ENCODE assay signal across 11 cellular contexts in genomic region chr11:134410766-134411165, GRCh38. TPM values are rescaled to one million over a fixed set of nuclear protein-coding genes. Genes with fewer than 3 reads are reported as not detected.
DNase-seq lines count a peak whose midpoint lies in the region; ATAC-seq and TF ChIP-seq lines count a peak whose summit lies in the region.
"Had no signal": no experiment of that assay in that cellular context is flagged by ENCODE, and none has a peak within 500 bp of the region (broad histone marks: within the 10 kb centered on the region; RNA-seq: fewer than 3 reads in every experiment).

No MANE protein-coding gene starts in this region.

- no peak overlapping the region for H3K9ac ChIP-seq in HUES6 (ENCODE audit: low read length)

- H3K36me3 Mint-ChIP-seq in CD4-positive, alpha-beta T cell (ENCODE audit: low read depth): no peaks in the 10 kb centered on the region
- no peaks in the 10 kb centered on the region for H3K36me3 Mint-ChIP-seq in nephron (ENCODE audit: low read depth)

- 81 to 89% methylated on average over 5 of the region's 5 CpGs for WGBS in ectodermal cell, 2 experiments
- 62 to 77% methylated on average over 5 of the region's 5 CpGs for WGBS in tibial nerve, 2 donors

- CTCF ChIA-PET in CD4-positive, alpha-beta T cell (lab: Charles Lee): no interaction called here

- no peaks in the 10 kb centered on the region for H3K9me3 Mint-ChIP-seq in CD4-positive, alpha-beta T cell
- H3K9me3 Mint-ChIP-seq in nephron: no peaks in the 10 kb centered on the region

- no peak for DNase-seq in CD4-positive, alpha-beta T cell
- DNase-seq in tibial nerve (ENCODE audit: low spot score in 2 of 2) (no peak), cerebellar cortex (ENCODE audit: low spot score) (no peak), NCI-H1436 (lab: John Stamatoyannopoulos, UW) (no peak)
- DNase-seq: activated CD8-positive, alpha-beta memory T cell treated with anti-CD3 and anti-CD28 coated beads for 24 hours; amniotic stem cell; MG63 had no signal

- no peak for TF ChIP-seq CTCF in CD4-positive, alpha-beta T cell (IDR thresholded peaks at IDR 0.05)
- no peak for TF ChIP-seq CTCF in nephron (IDR thresholded peaks at IDR 0.05; ENCODE audit: unreplicated experiment in 3 of 3)
- TF ChIP-seq CTCF in tibial nerve (IDR thresholded peaks at IDR 0.05): no peak

- H3K27ac Mint-ChIP-seq in CD4-positive, alpha-beta T cell: no peak overlapping the region
- no peak overlapping the region for H3K27ac Mint-ChIP-seq in nephron

- H3K27ac ChIP-seq in CD4-positive, alpha-beta T cell (ENCODE audit: low read depth, low read length): no peak overlapping the region
- H3K27ac ChIP-seq in HUES6 (ENCODE audit: low read depth, low read length) (no peak overlapping the region), ectodermal cell (ENCODE audit: insufficient read depth, low read depth, low read length, poor library complexity, severe bottlenecking) (no peak overlapping the region), tibial nerve (peak overlapping the region in 2 of 4 donors; percentile 21 to 79)

- peak overlapping the region; percentile 85 for H3K4me3 Mint-ChIP-seq in CD4-positive, alpha-beta T cell
- H3K4me3 Mint-ChIP-seq in nephron: peak overlapping the region; percentile 66 to 76 (median 74)

- no peak for TF ChIP-seq EP300 in tibial nerve (IDR thresholded peaks at IDR 0.05)

- H3K4me3 ChIP-seq in HUES6 (ENCODE audit: low read depth, low read length): peak overlapping the region; percentile 80
- H3K4me3 ChIP-seq in ectodermal cell (ENCODE audit: insufficient read depth, low read depth, low read length): peak overlapping the region; percentile 61
- H3K4me3 ChIP-seq in tibial nerve: peak overlapping the region in 2 of 4 donors; percentile 39 to 62
- H3K4me3 ChIP-seq: lung, MG63 had no signal

- H3K27me3 ChIP-seq in CD4-positive, alpha-beta T cell (ENCODE audit: control insufficient read depth, insufficient read depth, low read length): peaks cover 61% of the 10 kb centered on the region
- peaks cover 67% of the 10 kb centered on the region for H3K27me3 ChIP-seq in HUES6 (ENCODE audit: control insufficient read depth, insufficient read depth, low read length)
- peaks cover 18% of the 10 kb centered on the region for H3K27me3 ChIP-seq in ectodermal cell (ENCODE audit: control insufficient read depth, insufficient read depth, low read length, poor library complexity, severe bottlenecking)
- peaks cover 0 to 52% of the 10 kb centered on the region in 2 donors for H3K27me3 ChIP-seq in tibial nerve

- peaks cover 70% of the 10 kb centered on the region for H3K27me3 Mint-ChIP-seq in CD4-positive, alpha-beta T cell
- peaks cover 72% of the 10 kb centered on the region for H3K27me3 Mint-ChIP-seq in nephron (ENCODE audit: low read depth)

- ATAC-seq in CD4-positive, alpha-beta T cell (ENCODE audit: poor library complexity): no peak

- H3K4me1 ChIP-seq in HUES6 (ENCODE audit: control insufficient read depth, insufficient read depth, low read length) (peaks cover 55% of the 10 kb centered on the region), ectodermal cell (ENCODE audit: control insufficient read depth, insufficient read depth, low read length) (peaks cover 46% of the 10 kb centered on the region), tibial nerve (peaks cover 0 to 45% (median 3%) of the 10 kb centered on the region in 4 donors)

- no peaks in the 10 kb centered on the region for H3K9me3 ChIP-seq in CD4-positive, alpha-beta T cell (ENCODE audit: control insufficient read depth, low read length)
- H3K9me3 ChIP-seq in HUES6 (ENCODE audit: control insufficient read depth, insufficient read depth, low read depth, low read length): no peaks in the 10 kb centered on the region
- no peaks in the 10 kb centered on the region for H3K9me3 ChIP-seq in ectodermal cell (ENCODE audit: control insufficient read depth, low read length)
- no peaks in the 10 kb centered on the region for H3K9me3 ChIP-seq in tibial nerve
- H3K9me3 ChIP-seq: MG63 had no signal

- peaks cover 30% of the 10 kb centered on the region for H3K4me1 Mint-ChIP-seq in CD4-positive, alpha-beta T cell (ENCODE audit: low read depth)
- H3K4me1 Mint-ChIP-seq in nephron: peaks cover 13% of the 10 kb centered on the region

- POLR2A ChIA-PET in CD4-positive, alpha-beta T cell (lab: Charles Lee): no interaction called here

- intact Hi-C loops in CD4-positive, alpha-beta T cell (cut with DNase I, micrococcal nuclease): no loop called here

- H3K36me3 ChIP-seq in HUES6 (ENCODE audit: control insufficient read depth, insufficient read depth, low read length) (no peaks in the 10 kb centered on the region), ectodermal cell (ENCODE audit: control insufficient read depth, insufficient read depth, low read length) (no peaks in the 10 kb centered on the region), tibial nerve (no peaks in the 10 kb centered on the region)
- H3K36me3 ChIP-seq: MG63 had no signal

- no peak for TF ChIP-seq POLR2A in tibial nerve (IDR thresholded peaks at IDR 0.05)

RNA-seq across cellular contexts. Expression of gene B3GAT1, which starts 1.3 kb away (rescaled TPM):
- under 1 TPM; 0.14 to 0.22 TPM for total RNA-seq in CD4-positive, alpha-beta T cell
- polyA plus RNA-seq in ectodermal cell (2013, experiment 1 of 4): 39.8 TPM
- polyA plus RNA-seq in ectodermal cell (2013, experiment 2 of 4): 41.3 TPM
- polyA plus RNA-seq in ectodermal cell (2013, experiment 3 of 4): 27.5 TPM
- 29.3 TPM for polyA plus RNA-seq in ectodermal cell (2013, experiment 4 of 4)
- total RNA-seq in tibial nerve: 10 to 100 TPM in 2 of 4 donors, 1 to 10 TPM in 2; 6.6 to 18.0 (median 9.1) TPM

Comparison
In these comparisons a context has a peak if more than half of its experiments do, and no peak if none do; other contexts are left out.
1. RNA of gene B3GAT1, which starts 1.3 kb away (total RNA-seq): 6.6 to 18.0 TPM in tibial nerve; 0.14 to 0.22 TPM in CD4-positive, alpha-beta T cell; every median in the first group is over 4 times any median in the second.